Comparison of ENCODE assay signal across 8 cellular contexts in genomic region chr18:34976534-34976898, GRCh38.
DNase-seq lines count a peak whose midpoint lies in the region; ATAC-seq, FAIRE-seq and TF ChIP-seq lines count a peak whose summit lies in the region.

No MANE protein-coding gene starts in this region.

- no peak for TF ChIP-seq CTCF in A549 (IDR thresholded peaks at IDR 0.05)
- no peak for TF ChIP-seq CTCF in K562 (IDR thresholded peaks at IDR 0.05 in 2 of 3, conservative IDR thresholded peaks at IDR 0.05 in 1 of 3; ENCODE audit: insufficient read depth in 2 of 3, low read depth in 1 of 3, low read length in 3 of 3)

- FAIRE-seq in A549 (lab: Jason Lieb, UNC) (no peak), K562 (lab: Jason Lieb, UNC) (no peak)

- TF ChIP-seq POLR2A in A549 (IDR thresholded peaks at IDR 0.05; ENCODE audit: low read length) (no peak), K562 (conservative IDR thresholded peaks at IDR 0.05) (no peak)

- H3K9me3 ChIP-seq in A549 (no peaks in the 10 kb centered on the region), HAP-1 (no peaks in the 10 kb centered on the region), K562 (replicated peaks; ENCODE audit: control insufficient read depth, insufficient read depth, low read depth, low read length) (no peaks in the 10 kb centered on the region), mucosa of rectum (ENCODE audit: control insufficient read depth in 2 of 2, low read length in 2 of 2) (no peaks in the 10 kb centered on the region)

- POLR2A ChIA-PET in A549 (lab: Yijun Ruan, JAX), result no interaction called here
- POLR2A ChIA-PET in K562 (lab: Yijun Ruan, JAX), result interaction anchor here (0.6 kb wide), 1 partner anchor 922 kb away, joined by 3 read pairs; no protein-coding TSS in a partner anchor

- H2AFZ ChIP-seq in K562 (ENCODE audit: low read depth, low read length), result peak overlapping the region; percentile 86

- CTCF ChIA-PET in A549 (lab: Yijun Ruan, JAX) (no interaction called here), K562 (lab: Yijun Ruan, JAX; ENCODE audit: low intra/inter-chr PET ratio) (no interaction called here)

- intact Hi-C loops in K562 (cut with micrococcal nuclease), result no loop called here

- in situ Hi-C loops in HAP-1 (cut with MboI; ENCODE audit: low sequenced_read_pairs) (no loop called here), K562 (cut with MboI) (no loop called here)

- WGBS in A549 (ENCODE audit: missing lambda C conversion rate), result 18% methylated on average over 9 of the region's 19 CpGs
- WGBS in K562 (ENCODE audit: insufficient coverage, low coverage, missing lambda C conversion rate), result under 1% methylated on average over 12 of the region's 19 CpGs

- peak overlapping the region; percentile 45 to 83; a peak in 4 of 6 replicates for H3K27ac ChIP-seq in A549
- H3K27ac ChIP-seq in K562 (ENCODE audit: extremely low read depth, low read depth, low read length), result no peak overlapping the region
- no peak overlapping the region for H3K27ac ChIP-seq in mucosa of rectum (ENCODE audit: low read depth in 2 of 2, low read length in 2 of 2)

- TF ChIP-seq RAD21 in A549 (conservative IDR thresholded peaks at IDR 0.05 in 1 of 2, IDR thresholded peaks at IDR 0.05 in 1 of 2), result no peak
- TF ChIP-seq RAD21 in K562 (CRISPR knock-in tag; conservative IDR thresholded peaks at IDR 0.05 in 1 of 2, IDR thresholded peaks at IDR 0.05 in 1 of 2), result no peak

- ATAC-seq in A549, result no peak
- ATAC-seq in K562, result no peak; the same call in 2 of the 3 replicates

- H3K36me3 ChIP-seq in HAP-1 (replicated peaks) (no peaks in the 10 kb centered on the region), K562 (ENCODE audit: control insufficient read depth, insufficient read depth, low read length) (no peaks in the 10 kb centered on the region), mucosa of rectum (ENCODE audit: control insufficient read depth in 2 of 2, insufficient read depth in 2 of 2, low read length in 2 of 2) (no peaks in the 10 kb centered on the region)

- DNase-seq in A549 (ENCODE audit: low read depth in 1 of 2, low spot score in 1 of 2), result no peak
- DNase-seq in HAP-1 (ENCODE audit: low spot score in 2 of 2), result no peak
- DNase-seq in K562 (ENCODE audit: extremely low read depth in 1 of 4, low spot score in 3 of 4), result peak in 1 of 4 experiments; percentile 10
- no peak for DNase-seq in Ammon's horn (ENCODE audit: low spot score)
- no peak for DNase-seq in NCI-H69 (lab: John Stamatoyannopoulos, UW)
- DNase-seq in RPMI8226, result no peak
- DNase-seq in stimulated activated naive CD4-positive, alpha-beta T cell (lab: John Stamatoyannopoulos, UW), result no peak

- H3K4me1 ChIP-seq in A549 (peaks cover 14% of the 10 kb centered on the region), HAP-1 (peaks cover 9% of the 10 kb centered on the region), K562 (replicated peaks in 1 of 2; ENCODE audit: control insufficient read depth in 2 of 2, insufficient read depth in 2 of 2, low read length in 2 of 2) (peaks cover 19 to 30% of the 10 kb centered on the region in 2 experiments), mucosa of rectum (ENCODE audit: control insufficient read depth in 2 of 2, insufficient read depth in 2 of 2, low read length in 2 of 2) (peaks cover 3 to 29% of the 10 kb centered on the region in 2 donors)

- H3K4me3 ChIP-seq in A549, result peak overlapping the region; percentile 57
- H3K4me3 ChIP-seq in HAP-1, result peak overlapping the region; percentile 56
- H3K4me3 ChIP-seq in K562, result peak overlapping the region; percentile 47
- H3K4me3 ChIP-seq in mucosa of rectum (ENCODE audit: low read length in 2 of 2), result peak overlapping the region; percentile 79 to 94

- no peaks in the 10 kb centered on the region for H3K79me2 ChIP-seq in K562 (ENCODE audit: control insufficient read depth, insufficient read depth, low read length)

- H3K9ac ChIP-seq in K562 (ENCODE audit: insufficient read depth in 1 of 2, low read depth in 2 of 2, low read length in 2 of 2) (peak overlapping the region; percentile 15 to 53; a peak in 2 of 4 replicates), mucosa of rectum (ENCODE audit: low read depth in 1 of 2, low read length in 2 of 2) (peak overlapping the region in 1 of 2 donors; percentile 88)

- peak overlapping the region; percentile 90 for H3K4me2 ChIP-seq in A549
- H3K4me2 ChIP-seq in K562 (ENCODE audit: insufficient read depth, low read length), result peak overlapping the region; percentile 88

- H4K20me1 ChIP-seq in K562 (replicated peaks; ENCODE audit: control insufficient read depth, insufficient read depth, low read length), result no peaks in the 10 kb centered on the region

- H3K9me1 ChIP-seq in K562 (ENCODE audit: control insufficient read depth, insufficient read depth, low read length), result no peaks in the 10 kb centered on the region

- no peak for TF ChIP-seq EP300 in A549 (IDR thresholded peaks at IDR 0.05)
- TF ChIP-seq EP300 in K562 (IDR thresholded peaks at IDR 0.05; ENCODE audit: low read length), result no peak

- no TSS peak for BruUV-seq in K562 (replicated peaks; lab: Mats Ljungman, UMichigan)

- H3K27me3 ChIP-seq in HAP-1 (ENCODE audit: low read depth) (peaks cover 3% of the 10 kb centered on the region; the same call in 1 of the 2 replicates), K562 (ENCODE audit: control insufficient read depth in 2 of 2, insufficient read depth in 2 of 2, low read length in 2 of 2) (peaks cover 10 to 24% of the 10 kb centered on the region in 2 experiments; a peak in 2 of 5 replicates), mucosa of rectum (ENCODE audit: control insufficient read depth in 2 of 2, insufficient read depth in 2 of 2, low read length in 2 of 2) (no peaks in the 10 kb centered on the region)

TF ChIP-seq in A549, 52 proteins besides CTCF, POLR2A, EP300 and RAD21 (continues in another document):
- no peak for TF ChIP-seq RFX5 (IDR thresholded peaks at IDR 0.05)
- TF ChIP-seq MAFK (IDR thresholded peaks at IDR 0.05; ENCODE audit: partially characterized antibody), result no peak
- no peak for TF ChIP-seq HOXA7 (CRISPR knock-in tag; IDR thresholded peaks at IDR 0.05)
- no peak for TF ChIP-seq SMC3 (IDR thresholded peaks at IDR 0.05)
- TF ChIP-seq PBX3 (IDR thresholded peaks at IDR 0.05), result no peak
- TF ChIP-seq E2F6 (IDR thresholded peaks at IDR 0.05; ENCODE audit: borderline replicate concordance, low read depth), result no peak
- no peak for TF ChIP-seq HOXB5 (CRISPR knock-in tag; IDR thresholded peaks at IDR 0.05)
- no peak for TF ChIP-seq TP53 (CRISPR knock-in tag; IDR thresholded peaks at IDR 0.05)
- no peak for TF ChIP-seq FOSB (CRISPR knock-in tag; IDR thresholded peaks at IDR 0.05)
- no peak for TF ChIP-seq CHD4 (IDR thresholded peaks at IDR 0.05; ENCODE audit: borderline replicate concordance)
- TF ChIP-seq EHMT2 (IDR thresholded peaks at IDR 0.05; ENCODE audit: low read depth), result no peak
- no peak for TF ChIP-seq RCOR1 (IDR thresholded peaks at IDR 0.05; ENCODE audit: low read depth, low read length)
- TF ChIP-seq CBX2 (IDR thresholded peaks at IDR 0.05; ENCODE audit: borderline replicate concordance, low read depth), result no peak
- TF ChIP-seq HOXB13 (CRISPR knock-in tag; IDR thresholded peaks at IDR 0.05; ENCODE audit: low read depth), result no peak

TF ChIP-seq in K562, 482 proteins besides CTCF, POLR2A, EP300 and RAD21:
- peak; percentile 39 for TF ChIP-seq ZFX (CRISPR knock-in tag; IDR thresholded peaks at IDR 0.05)
- TF ChIP-seq ELF1 (tag; IDR thresholded peaks at IDR 0.05), result no peak

Comparison
In these comparisons a context has a peak if more than half of its experiments do, and no peak if none do; other contexts are left out.
1. H3K27ac ChIP-seq: peak in A549 (2 of 2); none in K562 (single experiment) and mucosa of rectum (0 of 2).
2. Peak in every context shown above with its lines, with median percentiles within 50 percentile points of each other: H3K4me3 ChIP-seq.